In the genomic region with DNA sequence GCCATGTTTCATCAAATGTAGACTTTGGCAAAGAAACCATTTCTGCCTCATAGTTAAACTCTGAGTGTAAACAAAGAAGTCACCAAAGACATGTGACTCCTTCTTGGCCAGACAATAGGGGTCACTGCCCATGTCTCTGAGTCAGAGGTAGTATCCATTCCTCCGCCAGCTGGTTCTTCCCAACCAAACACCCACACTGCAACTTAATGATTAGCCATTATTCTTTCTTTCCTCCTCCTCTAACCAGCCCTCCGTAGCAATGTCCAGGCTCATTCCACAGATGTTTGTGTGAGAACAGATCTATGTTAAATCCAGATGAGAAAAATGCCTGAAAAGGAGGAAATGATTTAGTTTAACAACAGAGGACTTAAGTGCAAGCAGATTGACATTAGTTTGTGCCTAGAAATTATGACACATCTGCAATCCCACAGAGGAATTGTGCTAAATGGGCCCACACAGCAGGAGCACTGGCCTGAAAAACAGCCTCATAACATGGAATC, we compare ENCODE assay signal across 10 cellular contexts.
A peak's percentile ranks its signal among the peaks of the same experiment; 100 is the strongest.
DNase-seq lines count a peak whose midpoint lies in the region; ATAC-seq and TF ChIP-seq lines count a peak whose summit lies in the region.
"Had no signal": no experiment of that assay in that cellular context is flagged by ENCODE, and none has a peak within 500 bp of the region (broad histone marks: within the 10 kb centered on the region; RNA-seq: fewer than 3 reads in every experiment).

No MANE protein-coding gene starts in this region.

- H3K4me1 ChIP-seq in mesodermal cell (ENCODE audit: control insufficient read depth, insufficient read depth, low read length, poor library complexity, severe bottlenecking), result peaks cover 4% of the 10 kb centered on the region
- H3K4me1 ChIP-seq: BLaER1 treated with 17β-estradiol and CSF1 and Interleukin-3, amounts not matched to agents 10 nM and 100 nM had no signal

- no peak for ATAC-seq in GM21390 (IDR thresholded peaks at IDR 0.05; ENCODE audit: unreplicated experiment)
- ATAC-seq in GM21737 (IDR thresholded peaks at IDR 0.05; ENCODE audit: unreplicated experiment), result no peak

- peak; percentile 96 for DNase-seq in AG04450 (ENCODE audit: low read depth, low spot score)
- DNase-seq in NCI-H2196 treated with DMSO at 0.1 percent for 48 hours (lab: John Stamatoyannopoulos, UW; ENCODE audit: unreplicated experiment), result peak; percentile 56
- peak; percentile 31 for DNase-seq in epithelial cell of esophagus (ENCODE audit: low read depth)
- no peak for DNase-seq in activated CD4-positive, alpha-beta T cell treated with anti-CD3 and anti-CD28 coated beads, Interleukin-2, amount 50 U/mL, for 4 hours
- DNase-seq in LoVo (ENCODE audit: low spot score), result no peak
- DNase-seq: NCI-H526 treated with DMSO at 0.1 percent for 48 hours had no signal

- no peaks in the 10 kb centered on the region for H3K36me3 ChIP-seq in mesodermal cell (ENCODE audit: control insufficient read depth, insufficient read depth, low read length)
- H3K36me3 ChIP-seq: BLaER1 treated with 17β-estradiol and CSF1 and Interleukin-3, amounts not matched to agents 10 nM and 100 nM had no signal

- CTCF ChIA-PET in AG04450 (lab: Charles Lee), result no interaction called here

- POLR2A ChIA-PET in AG04450 (lab: Yijun Ruan, JAX), result interaction anchor here (0.6 to 1.7 kb wide), 11 partner anchors 54 to 267 kb away, joined by 3 to 13 read pairs (median 4); no protein-coding TSS in a partner anchor

- H3K4me3 ChIP-seq in AG04450 (ENCODE audit: low read depth, low read length) (no peak overlapping the region), epithelial cell of esophagus (ENCODE audit: low read length) (no peak overlapping the region), mesodermal cell (ENCODE audit: extremely low read depth, insufficient read depth, low read length, poor library complexity, severe bottlenecking) (no peak overlapping the region)
- H3K4me3 ChIP-seq: BLaER1 treated with 17β-estradiol and CSF1 and Interleukin-3, amounts not matched to agents 10 nM and 100 nM had no signal

- peak overlapping the region; percentile 90 for H3K27ac ChIP-seq in AG04450 (ENCODE audit: low read depth, low read length)
- peak overlapping the region; percentile 69 for H3K27ac ChIP-seq in mesodermal cell (ENCODE audit: low read depth, low read length, severe bottlenecking)
- H3K27ac ChIP-seq: BLaER1 treated with 17β-estradiol and CSF1 and Interleukin-3, amounts not matched to agents 10 nM and 100 nM had no signal

- no peaks in the 10 kb centered on the region for H3K9me3 ChIP-seq in AG04450 (ENCODE audit: control insufficient read depth, insufficient read depth, low read length)
- H3K9me3 ChIP-seq in mesodermal cell (ENCODE audit: control insufficient read depth, low read length), result no peaks in the 10 kb centered on the region
- H3K9me3 ChIP-seq: BLaER1 treated with 17β-estradiol and CSF1 and Interleukin-3, amounts not matched to agents 10 nM and 100 nM had no signal

- no peaks in the 10 kb centered on the region for H3K27me3 ChIP-seq in AG04450 (ENCODE audit: control insufficient read depth, insufficient read depth, low read length)
- H3K27me3 ChIP-seq: BLaER1 treated with 17β-estradiol and CSF1 and Interleukin-3, amounts not matched to agents 10 nM and 100 nM had no signal

- TF ChIP-seq CTCF in AG04450 (IDR thresholded peaks at IDR 0.05; ENCODE audit: low read depth, low read length), result no peak
- TF ChIP-seq CTCF in epithelial cell of esophagus (IDR thresholded peaks at IDR 0.05; ENCODE audit: insufficient read depth, low read depth, low read length, missing control alignments), result no peak

- WGBS in mesodermal cell (ENCODE audit: insufficient coverage in 2 of 2), 2 experiments, result 71% methylated on average over 1 of the region's 2 CpGs; no CpG with 5 or more reads in 1 of the 2 experiments

Comparison
In these comparisons a context has a peak if more than half of its experiments do, and no peak if none do; other contexts are left out.
1. DNase-seq: peak in AG04450 (single experiment), NCI-H2196 treated with DMSO at 0.1 percent for 48 hours (single experiment) and epithelial cell of esophagus (single experiment); none in activated CD4-positive, alpha-beta T cell treated with anti-CD3 and anti-CD28 coated beads, Interleukin-2, amount 50 U/mL, for 4 hours (0 of 2) and LoVo (single experiment).